In genomic region chr12:19841451-19841850, GRCh38 we compare ENCODE assay signal across 25 cellular contexts.
"Had no signal": no experiment of that assay in that cellular context is flagged by ENCODE, and none has a peak within 500 bp of the region (broad histone marks: within the 10 kb centered on the region; RNA-seq: fewer than 3 reads in every experiment).

No MANE protein-coding gene starts in this region.

- H3K27me3 ChIP-seq: ascending aorta, esophagus squamous epithelium, suprapubic skin, upper lobe of left lung had no signal

- DNase-seq: activated B cell treated with CpG ODN at 0.5 μM for 24 hours; activated CD4-positive, alpha-beta memory T cell treated with anti-CD3 and anti-CD28 coated beads, Interleukin-2, amount 10 ng/mL, durations not matched to agents 7 days and 5 days; activated CD4-positive, alpha-beta T cell treated with anti-CD3 and anti-CD28 coated beads for 4 hours; activated CD8-positive, alpha-beta memory T cell treated with anti-CD3 and anti-CD28 coated beads, Interleukin-2, amount 10 ng/mL, durations not matched to agents 7 days and 5 days; activated naive CD4-positive, alpha-beta T cell treated with anti-CD3 and anti-CD28 coated beads for 36 hours; activated T-cell treated with anti-CD3 and anti-CD28 coated beads, Interleukin-2, amount 50 U/mL, for 1 hour; effector CD8-positive, alpha-beta T cell; esophagus squamous epithelium; foreskin melanocyte; glutamatergic neuron; hippocampal formation; islet precursor cell; left colon; midbrain; occipital lobe; retina; stimulated activated CD4-positive, alpha-beta T cell treated with anti-CD3 and anti-CD28 coated beads, Interleukin-15, amount 100 ng/mL, for 24 hours; stimulated activated CD4-positive, alpha-beta T cell treated with anti-CD3 and anti-CD28 coated beads, Interleukin-2, amount 100 ng/mL, for 48 hours; stimulated activated naive CD8-positive, alpha-beta T cell treated with anti-CD3 and anti-CD28 coated beads, Interleukin-15, amount 100 ng/mL, for 72 hours; T-cell; upper lobe of left lung had no signal

- H3K9me3 ChIP-seq: ascending aorta, esophagus squamous epithelium, suprapubic skin, upper lobe of left lung had no signal

- H3K36me3 ChIP-seq: ascending aorta, esophagus squamous epithelium, suprapubic skin, upper lobe of left lung had no signal

- ATAC-seq: activated CD8-positive, alpha-beta memory T cell treated with anti-CD3 and anti-CD28 coated beads, Interleukin-2, amount 10 ng/mL, durations not matched to agents 7 days and 5 days; left colon; SK-N-SH treated with all-trans-retinoic acid at 6 μM for 48 hours; stimulated activated naive CD8-positive, alpha-beta T cell treated with anti-CD3 and anti-CD28 coated beads, Interleukin-15, amount 100 ng/mL, for 72 hours; T-cell had no signal

- H3K27ac ChIP-seq: skin epidermis, suprapubic skin, upper lobe of left lung had no signal

- H3K4me1 ChIP-seq: suprapubic skin, upper lobe of left lung had no signal

- H3K4me3 ChIP-seq: skin epidermis, suprapubic skin, upper lobe of left lung had no signal
